ENCODE assay signal across 26 cellular contexts in genomic region chr1:81894867-81895266, GRCh38.
DNase-seq lines count a peak whose midpoint lies in the region; ATAC-seq and TF ChIP-seq lines count a peak whose summit lies in the region.
"Had no signal": no experiment of that assay in that cellular context is flagged by ENCODE, and none has a peak within 500 bp of the region (broad histone marks: within the 10 kb centered on the region; RNA-seq: fewer than 3 reads in every experiment).

No MANE protein-coding gene starts in this region.

- H3K4me1 Mint-ChIP-seq in mesothelial cell of epicardium: peaks cover 8% of the 10 kb centered on the region
- H3K4me1 Mint-ChIP-seq: B cell, naive B cell had no signal

- no peaks in the 10 kb centered on the region for H3K27me3 Mint-ChIP-seq in mesothelial cell of epicardium (ENCODE audit: low read depth)
- H3K27me3 Mint-ChIP-seq: activated CD4-positive, alpha-beta memory T cell treated with anti-CD3 and anti-CD28 coated beads for 36 hours; activated naive CD8-positive, alpha-beta T cell; B cell; naive B cell had no signal

- DNase-seq in OCI-M1 (lab: John Stamatoyannopoulos, UW) (peak; percentile 18), iris pigment epithelial cell (ENCODE audit: low read depth) (peak; percentile 37), mesothelial cell of epicardium (ENCODE audit: low spot score in 2 of 2, unreplicated experiment in 2 of 2) (no peak), T-helper 9 cell (no peak), NCI-H774 (lab: John Stamatoyannopoulos, UW) (no peak)
- DNase-seq: activated CD4-positive, alpha-beta memory T cell treated with anti-CD3 and anti-CD28 coated beads for 36 hours; GF-D8; head of caudate nucleus; left cardiac atrium; mesendoderm; naive B cell; NCI-H1092 treated with DMSO at 0.1 percent for 48 hours; NCI-H2029; NCI-H345; NCI-H82; PC-3; retina; SIG-M5; SW 1271 had no signal

- no peaks in the 10 kb centered on the region for H3K36me3 ChIP-seq in HEK293 (ENCODE audit: control insufficient read depth in 2 of 2, insufficient read depth in 1 of 2, low read length in 2 of 2)
- H3K36me3 ChIP-seq: suprapubic skin had no signal

- no peaks in the 10 kb centered on the region for H3K9me3 Mint-ChIP-seq in mesothelial cell of epicardium
- H3K9me3 Mint-ChIP-seq: activated CD4-positive, alpha-beta memory T cell treated with anti-CD3 and anti-CD28 coated beads for 36 hours; activated T-helper 2 cell treated with anti-CD3 and anti-CD28 coated beads, Interferon-gamma antibody, Interleukin-2, Interleukin-4, amounts not matched to agents 10 μg/mL and 5 μg/mL and 100 μg/mL, durations not matched to agents 14 hours and 24 hours and 36 hours; naive B cell had no signal

- H3K4me1 ChIP-seq in HEK293 (ENCODE audit: control insufficient read depth, insufficient read depth, low read length): peaks cover 21% of the 10 kb centered on the region
- H3K4me1 ChIP-seq: suprapubic skin had no signal

- H3K9me3 ChIP-seq in HEK293 (ENCODE audit: control insufficient read depth, insufficient read depth, low read depth, low read length): no peaks in the 10 kb centered on the region
- H3K9me3 ChIP-seq: suprapubic skin had no signal

- CTCF ChIA-PET in HEK293 (lab: Yijun Ruan, JAX): no interaction called here

- POLR2A ChIA-PET in HEK293 (lab: Yijun Ruan, JAX): no interaction called here

- peak; percentile 60 for ATAC-seq in GM18508 (IDR thresholded peaks at IDR 0.05; ENCODE audit: insufficient read depth, unreplicated experiment)
- no peak for ATAC-seq in GM19324 (IDR thresholded peaks at IDR 0.05; ENCODE audit: low FRiP score, unreplicated experiment)
- ATAC-seq: left cardiac atrium, PC-3 had no signal

- no peak overlapping the region for H3K27ac Mint-ChIP-seq in mesothelial cell of epicardium
- H3K27ac Mint-ChIP-seq: activated CD4-positive, alpha-beta memory T cell treated with anti-CD3 and anti-CD28 coated beads for 36 hours; activated naive CD8-positive, alpha-beta T cell; activated T-helper 2 cell treated with anti-CD3 and anti-CD28 coated beads, Interferon-gamma antibody, Interleukin-2, Interleukin-4, amounts not matched to agents 10 μg/mL and 5 μg/mL and 100 μg/mL, durations not matched to agents 14 hours and 24 hours and 36 hours; B cell; naive B cell had no signal

- no peak overlapping the region for H3K4me3 Mint-ChIP-seq in mesothelial cell of epicardium
- H3K4me3 Mint-ChIP-seq: activated CD4-positive, alpha-beta memory T cell treated with anti-CD3 and anti-CD28 coated beads for 36 hours; activated naive CD8-positive, alpha-beta T cell; B cell; naive B cell had no signal

- no peak overlapping the region for H3K27ac ChIP-seq in HEK293 (ENCODE audit: extremely low read depth, low read depth, low read length)
- H3K27ac ChIP-seq: suprapubic skin had no signal

- H3K4me3 ChIP-seq in HEK293 (ENCODE audit: low read depth, low read length): no peak overlapping the region
- H3K4me3 ChIP-seq: suprapubic skin had no signal

- TF ChIP-seq CTCF in HEK293 (tag by site-specific recombination; IDR thresholded peaks at IDR 0.05) (no peak), mesothelial cell of epicardium (IDR thresholded peaks at IDR 0.05; ENCODE audit: unreplicated experiment) (no peak)

- no peaks in the 10 kb centered on the region for H3K36me3 Mint-ChIP-seq in mesothelial cell of epicardium
- H3K36me3 Mint-ChIP-seq: activated CD4-positive, alpha-beta memory T cell treated with anti-CD3 and anti-CD28 coated beads for 36 hours; activated naive CD8-positive, alpha-beta T cell; naive B cell had no signal

TF ChIP-seq in HEK293, 187 proteins besides CTCF, POLR2A, EP300 and RAD21:
- TF ChIP-seq PRDM6 (tag by site-specific recombination; IDR thresholded peaks at IDR 0.05) (peak; percentile 54), ZNF2 (tag by site-specific recombination; IDR thresholded peaks at IDR 0.05) (no peak), EGR2 (tag by site-specific recombination; IDR thresholded peaks at IDR 0.05; ENCODE audit: low read depth) (no peak), ZNF311 (tag by site-specific recombination; IDR thresholded peaks at IDR 0.05; ENCODE audit: borderline replicate concordance) (no peak), ZNF19 (tag by site-specific recombination; IDR thresholded peaks at IDR 0.05; ENCODE audit: low read depth) (no peak), ATF2 (tag by site-specific recombination; IDR thresholded peaks at IDR 0.05; ENCODE audit: low read depth) (0 out of 2 replicates have a peak, but pooled peaks have one; percentile 27), IKZF3 (tag by site-specific recombination; IDR thresholded peaks at IDR 0.05) (0 out of 2 replicates have a peak, but pooled peaks have one; percentile 8), ZNF140 (tag by site-specific recombination; IDR thresholded peaks at IDR 0.05) (no peak), ZNF394 (tag by site-specific recombination; IDR thresholded peaks at IDR 0.05; ENCODE audit: borderline replicate concordance) (no peak), ZSCAN16 (tag by site-specific recombination; IDR thresholded peaks at IDR 0.05) (no peak), ZNF404 (tag by site-specific recombination; IDR thresholded peaks at IDR 0.05) (no peak)

Comparison
In these comparisons a context has a peak if more than half of its experiments do, and no peak if none do; other contexts are left out.
1. DNase-seq: peak in OCI-M1 (single experiment) and iris pigment epithelial cell (single experiment); none in mesothelial cell of epicardium (0 of 2), T-helper 9 cell (single experiment) and NCI-H774 (single experiment).